21 cellular contexts compared by ENCODE assay signal in genomic region chr13:50033696-50034095, GRCh38. TPM values are rescaled to one million over a fixed set of nuclear protein-coding genes. Genes with fewer than 3 reads are reported as not detected.
DNase-seq lines count a peak whose midpoint lies in the region; ATAC-seq and TF ChIP-seq lines count a peak whose summit lies in the region.
"Had no signal": no experiment of that assay in that cellular context is flagged by ENCODE, and none has a peak within 500 bp of the region (broad histone marks: within the 10 kb centered on the region; RNA-seq: fewer than 3 reads in every experiment).

No MANE protein-coding gene starts in this region.

- no peaks in the 10 kb centered on the region for H3K27me3 Mint-ChIP-seq in activated B cell treated with CpG ODN at 0.5 μM for 24 hours
- H3K27me3 Mint-ChIP-seq in type B pancreatic cell = no peaks in the 10 kb centered on the region
- H3K27me3 Mint-ChIP-seq in glutamatergic neuron (ENCODE audit: unreplicated experiment) = no peaks in the 10 kb centered on the region
- H3K27me3 Mint-ChIP-seq: activated naive CD8-positive, alpha-beta T cell treated with anti-CD3 and anti-CD28 coated beads, Interleukin-2, amount 50 U/mL, for 24 hours; naive thymus-derived CD8-positive, alpha-beta T cell had no signal

- H3K4me1 Mint-ChIP-seq in activated B cell treated with CpG ODN at 0.5 μM for 24 hours (peaks cover 14% of the 10 kb centered on the region), type B pancreatic cell (ENCODE audit: unreplicated experiment) (peaks cover 4% of the 10 kb centered on the region), glutamatergic neuron (ENCODE audit: low read depth, unreplicated experiment) (no peaks in the 10 kb centered on the region)

- DNase-seq in GM03348 (ENCODE audit: low spot score) (peak; percentile 42), activated B cell treated with CpG ODN at 0.5 μM for 24 hours (no peak), fibroblast of peridontal ligament (ENCODE audit: extremely low read depth) (peak; percentile 65), skeletal muscle cell (ENCODE audit: low read depth) (peak; percentile 23), GM10266 (ENCODE audit: extremely low spot score) (no peak), type B pancreatic cell (ENCODE audit: extremely low spot score, unreplicated experiment) (no peak), glutamatergic neuron (no peak)
- DNase-seq: activated naive CD8-positive, alpha-beta T cell treated with anti-CD3 and anti-CD28 coated beads, Interleukin-2, amount 50 U/mL, for 24 hours; C1 segment of cervical spinal cord; central memory CD4-positive, alpha-beta T cell; effector memory CD4-positive, alpha-beta T cell; foreskin keratinocyte; GF-D8; hippocampal formation; KG1; mammary epithelial cell; naive thymus-derived CD8-positive, alpha-beta T cell; NCI-H1930; SK-N-SH; stimulated activated naive CD8-positive, alpha-beta T cell treated with anti-CD3 and anti-CD28 coated beads, Interleukin-15, Interleukin-2, amounts not matched to agents 100 U/mL and 50 U/mL, for 24 hours had no signal

- no peak overlapping the region for H3K4me3 ChIP-seq in skeletal muscle cell (ENCODE audit: low read depth, low read length)

- CTCF ChIA-PET in activated B cell treated with CpG ODN at 0.5 μM for 24 hours (lab: Charles Lee) = interaction anchor here (0.9 kb wide), 1 partner anchor 37 kb away, joined by 3 read pairs; the partner anchor contains the start of gene TRIM13

- H3K27ac Mint-ChIP-seq in activated B cell treated with CpG ODN at 0.5 μM for 24 hours (peak overlapping the region; percentile 2), type B pancreatic cell (no peak overlapping the region), glutamatergic neuron (ENCODE audit: unreplicated experiment) (no peak overlapping the region)
- H3K27ac Mint-ChIP-seq: activated naive CD8-positive, alpha-beta T cell treated with anti-CD3 and anti-CD28 coated beads, Interleukin-2, amount 50 U/mL, for 24 hours had no signal

- TF ChIP-seq CTCF in activated B cell treated with CpG ODN at 0.5 μM for 24 hours (IDR thresholded peaks at IDR 0.05) (no peak), GM10266 (IDR thresholded peaks at IDR 0.05; ENCODE audit: control insufficient read depth, insufficient read depth, low read depth, missing control alignments) (no peak), type B pancreatic cell (conservative IDR thresholded peaks at IDR 0.05) (no peak), glutamatergic neuron (IDR thresholded peaks at IDR 0.05; ENCODE audit: partially characterized antibody, unreplicated experiment) (no peak)

- H3K9me3 Mint-ChIP-seq in activated B cell treated with CpG ODN at 0.5 μM for 24 hours (no peaks in the 10 kb centered on the region), type B pancreatic cell (no peaks in the 10 kb centered on the region), glutamatergic neuron (ENCODE audit: unreplicated experiment) (no peaks in the 10 kb centered on the region)
- H3K9me3 Mint-ChIP-seq: activated naive CD8-positive, alpha-beta T cell treated with anti-CD3 and anti-CD28 coated beads, Interleukin-2, amount 50 U/mL, for 24 hours; naive thymus-derived CD8-positive, alpha-beta T cell had no signal

- H3K4me3 Mint-ChIP-seq in activated B cell treated with CpG ODN at 0.5 μM for 24 hours = no peak overlapping the region
- no peak overlapping the region for H3K4me3 Mint-ChIP-seq in type B pancreatic cell
- H3K4me3 Mint-ChIP-seq in glutamatergic neuron (ENCODE audit: unreplicated experiment) = no peak overlapping the region
- H3K4me3 Mint-ChIP-seq: activated naive CD8-positive, alpha-beta T cell treated with anti-CD3 and anti-CD28 coated beads, Interleukin-2, amount 50 U/mL, for 24 hours; naive thymus-derived CD8-positive, alpha-beta T cell had no signal

- no peak for ATAC-seq in activated B cell treated with CpG ODN at 0.5 μM for 24 hours (ENCODE audit: low read depth)
- ATAC-seq: activated naive CD8-positive, alpha-beta T cell treated with anti-CD3 and anti-CD28 coated beads, Interleukin-2, amount 50 U/mL, for 24 hours; foreskin keratinocyte; naive thymus-derived CD8-positive, alpha-beta T cell; stimulated activated naive CD8-positive, alpha-beta T cell treated with anti-CD3 and anti-CD28 coated beads, Interleukin-15, Interleukin-2, amounts not matched to agents 100 U/mL and 50 U/mL, for 24 hours had no signal

- intact Hi-C loops in activated B cell treated with CpG ODN at 0.5 μM for 24 hours (cut with micrococcal nuclease) = loop anchor here (5.0 kb wide), 1 partner anchor 36 kb away; the partner anchor contains the start of gene TRIM13

- POLR2A ChIA-PET in activated B cell treated with CpG ODN at 0.5 μM for 24 hours (lab: Charles Lee) = interaction anchor here (0.6 to 0.7 kb wide), 3 partner anchors 17 to 47 kb away, joined by 3 to 6 read pairs (median 3); no protein-coding TSS in a partner anchor

- H3K36me3 Mint-ChIP-seq in activated B cell treated with CpG ODN at 0.5 μM for 24 hours (ENCODE audit: low read depth) = no peaks in the 10 kb centered on the region
- no peaks in the 10 kb centered on the region for H3K36me3 Mint-ChIP-seq in type B pancreatic cell
- no peaks in the 10 kb centered on the region for H3K36me3 Mint-ChIP-seq in glutamatergic neuron (ENCODE audit: unreplicated experiment)
- H3K36me3 Mint-ChIP-seq: naive thymus-derived CD8-positive, alpha-beta T cell had no signal

RNA-seq across cellular contexts. Expression of gene KCNRG, which starts 18.5 kb away (rescaled TPM):
- total RNA-seq in activated B cell treated with CpG ODN at 0.5 μM for 24 hours (1.9 and 3.1 TPM in 2 replicates), type B pancreatic cell (ENCODE audit: low replicate concordance) (0.57 and 1.1 TPM in 2 replicates), glutamatergic neuron (ENCODE audit: unreplicated experiment) (0.83 TPM)
- total RNA-seq: kidney epithelial cell had no signal

RNA-seq across cellular contexts. Expression of gene TRIM13, which starts 36.9 kb away (rescaled TPM):
- total RNA-seq in activated B cell treated with CpG ODN at 0.5 μM for 24 hours (49.3 and 54.4 TPM in 2 replicates), type B pancreatic cell (ENCODE audit: low replicate concordance) (33.8 and 42.0 TPM in 2 replicates), glutamatergic neuron (ENCODE audit: unreplicated experiment) (43.1 TPM)

Comparison
In these comparisons a context has a peak if more than half of its experiments do, and no peak if none do; other contexts are left out.
1. DNase-seq: peak in GM03348 (single experiment), fibroblast of peridontal ligament (single experiment) and skeletal muscle cell (single experiment); none in activated B cell treated with CpG ODN at 0.5 μM for 24 hours (single experiment), GM10266 (single experiment), type B pancreatic cell (single experiment) and glutamatergic neuron (single experiment).